26 cellular contexts compared by ENCODE assay signal in the genomic region with DNA sequence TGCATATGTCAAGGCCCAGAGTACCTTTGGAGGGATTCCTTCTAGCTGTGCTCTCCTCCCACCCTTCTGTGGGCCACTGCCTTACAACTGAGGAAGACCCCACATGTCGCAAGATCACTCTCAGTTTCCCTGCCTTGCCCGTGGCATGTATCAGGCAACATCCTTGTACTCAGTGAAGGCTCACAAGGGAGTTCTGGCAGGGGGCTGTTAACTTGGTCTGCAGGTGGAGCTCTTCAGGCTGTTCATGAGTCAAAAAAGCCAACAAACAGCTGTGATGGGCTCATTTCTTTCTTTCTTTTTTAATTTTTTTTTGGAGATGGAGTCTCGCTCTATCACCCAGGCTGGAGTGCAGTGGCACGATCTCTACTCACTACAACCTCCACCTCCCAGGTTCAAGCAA.
"Had no signal": no experiment of that assay in that cellular context is flagged by ENCODE, and none has a peak within 500 bp of the region (broad histone marks: within the 10 kb centered on the region; RNA-seq: fewer than 3 reads in every experiment).

No MANE protein-coding gene starts in this region.

- H3K27ac ChIP-seq: brain microvascular endothelial cell, coronary artery, dorsolateral prefrontal cortex, gastroesophageal sphincter, left lung, neutrophil, right lobe of liver, thoracic aorta, VCaP had no signal

- H3K9me3 ChIP-seq: gastroesophageal sphincter, neutrophil, right lobe of liver, thoracic aorta had no signal

- H3K27me3 Mint-ChIP-seq: activated CD4-positive, alpha-beta memory T cell treated with anti-CD3 and anti-CD28 coated beads for 36 hours; activated T-cell treated with anti-CD3 and anti-CD28 coated beads, Interleukin-2, amount 50 U/mL, for 24 hours had no signal

- H3K36me3 ChIP-seq: brain microvascular endothelial cell, gastroesophageal sphincter, left lung, neutrophil, right lobe of liver, thoracic aorta had no signal

- ATAC-seq: activated CD4-positive, CD25-positive, alpha-beta regulatory T cell treated with anti-CD3 and anti-CD28 coated beads, Interleukin-2, amount 50 U/mL, for 24 hours; gastroesophageal sphincter; left lung; right lobe of liver had no signal

- H3K27me3 ChIP-seq: brain microvascular endothelial cell, dorsolateral prefrontal cortex, gastroesophageal sphincter, left lung, neutrophil, right lobe of liver had no signal

- H3K9me3 Mint-ChIP-seq: nephron had no signal

- H3K36me3 Mint-ChIP-seq: activated CD4-positive, alpha-beta memory T cell treated with anti-CD3 and anti-CD28 coated beads for 36 hours had no signal

- H3K4me3 ChIP-seq: coronary artery, dorsolateral prefrontal cortex, gastroesophageal sphincter, left lung, lung, right lobe of liver, thoracic aorta had no signal

- H3K27ac Mint-ChIP-seq: activated CD4-positive, alpha-beta memory T cell treated with anti-CD3 and anti-CD28 coated beads for 36 hours; activated T-cell treated with anti-CD3 and anti-CD28 coated beads, Interleukin-2, amount 50 U/mL, for 24 hours; nephron; T-helper 2 cell treated with Interferon-gamma antibody and Interleukin-4, amounts not matched to agents 5 μg/mL and 100 μg/mL, for 36 hours had no signal

- H3K4me3 Mint-ChIP-seq: activated CD4-positive, alpha-beta memory T cell treated with anti-CD3 and anti-CD28 coated beads for 36 hours; activated T-cell treated with anti-CD3 and anti-CD28 coated beads, Interleukin-2, amount 50 U/mL, for 24 hours; nephron; T-helper 2 cell treated with Interferon-gamma antibody and Interleukin-4, amounts not matched to agents 5 μg/mL and 100 μg/mL, for 36 hours had no signal

- H3K4me1 ChIP-seq: gastroesophageal sphincter, left lung, right lobe of liver had no signal

- DNase-seq: activated CD4-positive, alpha-beta memory T cell treated with anti-CD3 and anti-CD28 coated beads for 36 hours; activated CD4-positive, alpha-beta T cell treated with anti-CD3 and anti-CD28 coated beads for 48 hours; activated CD8-positive, alpha-beta memory T cell treated with anti-CD3 and anti-CD28 coated beads, Interleukin-2, amount 50 U/mL, for 4 hours; activated gamma-delta T cell treated with Interleukin-2 at 50 U/mL for 16 hours; activated naive CD4-positive, alpha-beta T cell treated with anti-CD3 and anti-CD28 coated beads, Interleukin-2, amount 50 U/mL, for 16 hours; activated T-cell treated with anti-CD3 and anti-CD28 coated beads, Interleukin-2, amount 50 U/mL, for 24 hours; amniotic stem cell; brain microvascular endothelial cell; dorsolateral prefrontal cortex; effector memory CD4-positive, alpha-beta T cell; head of caudate nucleus; hippocampal formation; left lung; right lobe of liver; stimulated activated CD4-positive, alpha-beta T cell treated with anti-CD3 and anti-CD28 coated beads, Interleukin-2, amount 100 ng/mL, for 48 hours; stimulated activated naive CD4-positive, alpha-beta T cell treated with Interleukin-2 at 50 U/mL for 16 hours; trophoblast cell had no signal
